In genomic region chr22:27578937-27579617, GRCh38 we compare ENCODE assay signal across 9 cellular contexts.
"Had no signal": no experiment of that assay in that cellular context is flagged by ENCODE, and none has a peak within 500 bp of the region (broad histone marks: within the 10 kb centered on the region; RNA-seq: fewer than 3 reads in every experiment).

No MANE protein-coding gene starts in this region.

- ATAC-seq: mucosa of descending colon; naive thymus-derived CD8-positive, alpha-beta T cell; psoas muscle; WTC11 had no signal

- H3K4me1 ChIP-seq: psoas muscle had no signal

- H3K27me3 ChIP-seq: brain microvascular endothelial cell had no signal

- H3K4me3 ChIP-seq: mucosa of descending colon, psoas muscle, upper lobe of left lung had no signal

- H3K36me3 ChIP-seq: brain microvascular endothelial cell, upper lobe of left lung had no signal

- H3K27ac ChIP-seq: brain microvascular endothelial cell, psoas muscle, upper lobe of left lung had no signal

- DNase-seq: activated CD4-positive, alpha-beta T cell treated with anti-CD3 and anti-CD28 coated beads for 48 hours; activated naive CD4-positive, alpha-beta T cell treated with anti-CD3 and anti-CD28 coated beads for 36 hours; brain microvascular endothelial cell; mucosa of descending colon; naive thymus-derived CD8-positive, alpha-beta T cell; psoas muscle; stimulated activated CD4-positive, alpha-beta T cell treated with anti-CD3 and anti-CD28 coated beads, Interleukin-4, amount 100 ng/mL, for 24 hours; upper lobe of left lung had no signal

- H3K9me3 ChIP-seq: mucosa of descending colon, psoas muscle, upper lobe of left lung had no signal
